ENCODE assay signal across 31 cellular contexts in genomic region chr7:156274557-156274956, GRCh38.
"Had no signal": no experiment of that assay in that cellular context is flagged by ENCODE, and none has a peak within 500 bp of the region (broad histone marks: within the 10 kb centered on the region; RNA-seq: fewer than 3 reads in every experiment).

No MANE protein-coding gene starts in this region.

- H3K27ac ChIP-seq: adrenal gland, ascending aorta, body of pancreas, brain microvascular endothelial cell, breast epithelium, cardiac muscle cell had no signal

- DNase-seq: activated effector memory CD4-positive, alpha-beta T cell treated with anti-CD3 and anti-CD28 coated beads, Interleukin-2, amount 50 U/mL, for 16 hours; activated effector memory CD4-positive, alpha-beta T cell treated with Interleukin-2 at 50 U/mL for 16 hours; activated gamma-delta T cell; activated gamma-delta T cell treated with Interleukin-2 at 50 U/mL for 16 hours; activated naive CD4-positive, alpha-beta T cell; activated naive CD4-positive, alpha-beta T cell treated with anti-CD3 and anti-CD28 coated beads for 36 hours; activated naive CD4-positive, alpha-beta T cell treated with anti-CD3 and anti-CD28 coated beads, Interleukin-2, amount 10 ng/mL, durations not matched to agents 7 days and 5 days; activated naive CD4-positive, alpha-beta T cell treated with anti-CD3 and anti-CD28 coated beads, Interleukin-2, amount 50 U/mL, for 16 hours; activated naive CD4-positive, alpha-beta T cell treated with Interleukin-2 at 50 U/mL for 16 hours; activated naive CD8-positive, alpha-beta T cell treated with anti-CD3 and anti-CD28 coated beads for 36 hours; activated naive CD8-positive, alpha-beta T cell treated with anti-CD3 and anti-CD28 coated beads, Interleukin-2, amount 10 ng/mL, durations not matched to agents 7 days and 5 days; activated naive CD8-positive, alpha-beta T cell treated with anti-CD3 and anti-CD28 coated beads, Interleukin-2, amount 50 U/mL, for 24 hours; activated T-cell treated with anti-CD3 and anti-CD28 coated beads, Interleukin-2, amount 50 U/mL, for 1 hour; activated T-cell treated with anti-CD3 and anti-CD28 coated beads, Interleukin-2, amount 50 U/mL, for 24 hours; activated T-cell treated with anti-CD3 and anti-CD28 coated beads, Interleukin-2, amount 50 U/mL, for 4 hours; activated T-cell treated with anti-CD3 and anti-CD28 coated beads, Interleukin-2, amount 50 U/mL, for 48 hours; activated T-cell treated with anti-CD3 and anti-CD28 coated beads, Interleukin-2, amount 50 U/mL, for 72 hours; adrenal gland; amniotic stem cell; amygdala; anterior cingulate cortex; aorta; body of pancreas; brain microvascular endothelial cell; central memory CD4-positive, alpha-beta T cell; cerebellar nuclear complex had no signal

- ATAC-seq: activated naive CD4-positive, alpha-beta T cell treated with anti-CD3 and anti-CD28 coated beads, Interleukin-2, amount 50 U/mL, for 72 hours; activated naive CD8-positive, alpha-beta T cell treated with anti-CD3 and anti-CD28 coated beads, Interleukin-2, amount 50 U/mL, for 24 hours; activated T-cell treated with anti-CD3 and anti-CD28 coated beads, Interleukin-2, amount 50 U/mL, for 4 hours; activated T-cell treated with anti-CD3 and anti-CD28 coated beads, Interleukin-2, amount 50 U/mL, for 72 hours; activated T-helper 17 cell treated with anti-CD3 and anti-CD28 coated beads, Interleukin-2, amount 50 U/mL, for 72 hours; body of pancreas had no signal
